Comparison of ENCODE assay signal across 8 cellular contexts in genomic region chr14:68951051-68951797, GRCh38. TPM values are rescaled to one million over a fixed set of nuclear protein-coding genes. Genes with fewer than 3 reads are reported as not detected.
DNase-seq lines count a peak whose midpoint lies in the region; ATAC-seq, FAIRE-seq and TF ChIP-seq lines count a peak whose summit lies in the region.

No MANE protein-coding gene starts in this region.

- peak; percentile 47 for FAIRE-seq in bronchial epithelial cell (lab: Jason Lieb, UNC)

- H2BK5ac ChIP-seq in mesenchymal stem cell (ENCODE audit: low read depth, low read length, poor library complexity, severe bottlenecking) = no peak overlapping the region

- peak overlapping the region; percentile 85 to 97 for H2BK12ac ChIP-seq in mesenchymal stem cell (ENCODE audit: low read length in 2 of 2)

- H2AK5ac ChIP-seq in mesenchymal stem cell (ENCODE audit: low read length, severe bottlenecking) = peak overlapping the region; percentile 80

- no peaks in the 10 kb centered on the region for H3K79me1 ChIP-seq in mesenchymal stem cell (replicated peaks; ENCODE audit: low read length, poor library complexity, severe bottlenecking)

- peak overlapping the region; percentile 92 to 94 for H3K18ac ChIP-seq in mesenchymal stem cell (ENCODE audit: low read depth in 1 of 2, low read length in 2 of 2)

- H3K27ac ChIP-seq in A673 (ENCODE audit: low read depth, low read length, poor library complexity, severe bottlenecking) (peak overlapping the region; percentile 94), mesenchymal stem cell (ENCODE audit: low read length, poor library complexity, severe bottlenecking) (peak overlapping the region; percentile 78)

- H3K4me3 Mint-ChIP-seq in activated CD4-positive, alpha-beta memory T cell treated with anti-CD3 and anti-CD28 coated beads for 36 hours = no peak overlapping the region

- H2BK15ac ChIP-seq in mesenchymal stem cell (ENCODE audit: low read depth, poor library complexity, severe bottlenecking) = peak overlapping the region; percentile 97

- no peaks in the 10 kb centered on the region for H3K36me3 Mint-ChIP-seq in activated CD4-positive, alpha-beta memory T cell treated with anti-CD3 and anti-CD28 coated beads for 36 hours

- intact Hi-C loops in A673 (cut with micrococcal nuclease; ENCODE audit: unreplicated experiment) = no loop called here
- intact Hi-C loops in activated CD4-positive, alpha-beta memory T cell treated with anti-CD3 and anti-CD28 coated beads for 36 hours (cut with micrococcal nuclease) = no loop called here

- H3K4ac ChIP-seq in mesenchymal stem cell (ENCODE audit: low read depth in 1 of 2, low read length in 2 of 2) = peak overlapping the region; percentile 58 to 92

- no peaks in the 10 kb centered on the region for H3K27me3 Mint-ChIP-seq in activated CD4-positive, alpha-beta memory T cell treated with anti-CD3 and anti-CD28 coated beads for 36 hours

- H2AFZ ChIP-seq in mesenchymal stem cell (ENCODE audit: low read depth, low read length) = no peak overlapping the region

- H3K9me3 ChIP-seq in A673 (ENCODE audit: low read depth, low read length, poor library complexity, severe bottlenecking) (no peaks in the 10 kb centered on the region), mesenchymal stem cell (ENCODE audit: control insufficient read depth, low read length) (no peaks in the 10 kb centered on the region)

- no TSS peak for BruUV-seq in A673 (replicated peaks; lab: Mats Ljungman, UMichigan)

- peak overlapping the region; percentile 75 for H3K9ac ChIP-seq in mesenchymal stem cell (ENCODE audit: low read length)

- H2BK120ac ChIP-seq in mesenchymal stem cell (ENCODE audit: low read depth, low read length) = peak overlapping the region; percentile 83

- peaks cover 52% of the 10 kb centered on the region for H3K4me1 Mint-ChIP-seq in activated CD4-positive, alpha-beta memory T cell treated with anti-CD3 and anti-CD28 coated beads for 36 hours (ENCODE audit: low read depth)

- H4K8ac ChIP-seq in mesenchymal stem cell (ENCODE audit: low read length) = peak overlapping the region; percentile 94

- POLR2A ChIA-PET in A673 (lab: Charles Lee; ENCODE audit: low non-redundant PET) = no interaction called here
- POLR2A ChIA-PET in activated CD4-positive, alpha-beta memory T cell treated with anti-CD3 and anti-CD28 coated beads for 36 hours (lab: Charles Lee) = no interaction called here

- 62% methylated on average over 15 of the region's 19 CpGs for WGBS in mesenchymal stem cell

- TF ChIP-seq CTCF in A673 (conservative IDR thresholded peaks at IDR 0.05; ENCODE audit: low read depth, low read length) = no peak
- TF ChIP-seq CTCF in bronchial epithelial cell (IDR thresholded peaks at IDR 0.05; ENCODE audit: insufficient read depth, low read length, severe bottlenecking) = no peak

- H3K27ac Mint-ChIP-seq in activated CD4-positive, alpha-beta memory T cell treated with anti-CD3 and anti-CD28 coated beads for 36 hours = no peak overlapping the region

- H3K36me3 ChIP-seq in A673 (ENCODE audit: insufficient read depth, low read length, poor library complexity, severe bottlenecking) (no peaks in the 10 kb centered on the region), bronchial epithelial cell (ENCODE audit: control insufficient read depth, insufficient read depth, low read length) (peaks cover 6% of the 10 kb centered on the region), mesenchymal stem cell (ENCODE audit: control insufficient read depth in 1 of 2, insufficient read depth in 2 of 2, low read depth in 1 of 2, low read length in 2 of 2) (peaks cover 0 to 30% of the 10 kb centered on the region in 2 experiments)

- no peak overlapping the region for H3K4me3 ChIP-seq in A673 (ENCODE audit: low read depth, low read length, poor library complexity, severe bottlenecking)
- no peak overlapping the region for H3K4me3 ChIP-seq in bronchial epithelial cell (ENCODE audit: low read depth, low read length)
- peak overlapping the region in 1 of 2 experiments; percentile 68 for H3K4me3 ChIP-seq in mesenchymal stem cell (ENCODE audit: insufficient read depth in 1 of 2, low read depth in 1 of 2, low read length in 2 of 2)

- CTCF ChIA-PET in A673 (lab: Charles Lee) = interaction anchor here (0.6 kb wide), 1 partner anchor 156 kb away, joined by 5 read pairs; no protein-coding TSS in a partner anchor
- CTCF ChIA-PET in activated CD4-positive, alpha-beta memory T cell treated with anti-CD3 and anti-CD28 coated beads for 36 hours (lab: Charles Lee) = interaction anchor here (1.1 kb wide), 1 partner anchor 12 kb away, joined by 3 read pairs; no protein-coding TSS in a partner anchor

- DNase-seq in A673 (ENCODE audit: low spot score) (peak; percentile 90), Kasumi-1 (lab: John Stamatoyannopoulos, UW) (peak; percentile 83 to 87), bronchial epithelial cell (ENCODE audit: low read depth) (peak; percentile 98), mesenchymal stem cell (peak; percentile 99), NCI-H510A (lab: John Stamatoyannopoulos, UW) (no peak)
- no peak for DNase-seq in activated CD4-positive, alpha-beta memory T cell treated with anti-CD3 and anti-CD28 coated beads for 36 hours

- no peak for ATAC-seq in GM19455 (IDR thresholded peaks at IDR 0.05; ENCODE audit: unreplicated experiment)
- no peak for ATAC-seq in HG03280 (IDR thresholded peaks at IDR 0.05; ENCODE audit: unreplicated experiment)

- no peaks in the 10 kb centered on the region for H3K9me3 Mint-ChIP-seq in activated CD4-positive, alpha-beta memory T cell treated with anti-CD3 and anti-CD28 coated beads for 36 hours

- H3K4me1 ChIP-seq in A673 (ENCODE audit: insufficient read depth, low read length, poor library complexity, severe bottlenecking) (peaks cover 98% of the 10 kb centered on the region), mesenchymal stem cell (ENCODE audit: control insufficient read depth, insufficient read depth, low read depth, low read length) (peaks cover 60% of the 10 kb centered on the region)

- H3K14ac ChIP-seq in mesenchymal stem cell (ENCODE audit: low read length in 2 of 2) = peak overlapping the region in 1 of 2 experiments; percentile 68

- no peak overlapping the region for H3K23ac ChIP-seq in mesenchymal stem cell (ENCODE audit: low read length in 2 of 2)

- peak overlapping the region; percentile 90 for H4K91ac ChIP-seq in mesenchymal stem cell (ENCODE audit: low read length)

- H3K4me2 ChIP-seq in mesenchymal stem cell (ENCODE audit: low read length, poor library complexity, severe bottlenecking) = no peak overlapping the region

- no peaks in the 10 kb centered on the region for H3K27me3 ChIP-seq in A673 (replicated peaks; ENCODE audit: insufficient read depth, low read depth, low read length, poor library complexity)
- H3K27me3 ChIP-seq in bronchial epithelial cell (ENCODE audit: control insufficient read depth, insufficient read depth, low read length) = no peaks in the 10 kb centered on the region
- H3K27me3 ChIP-seq in mesenchymal stem cell (ENCODE audit: control insufficient read depth in 1 of 2, insufficient read depth in 1 of 2, low read length in 2 of 2) = no peaks in the 10 kb centered on the region

RNA-seq across cellular contexts. Expression of gene ACTN1, which starts 27.9 kb away (rescaled TPM):
- total RNA-seq in A673 (2021) (148 and 163 TPM in 2 replicates), bronchial epithelial cell (118 and 165 TPM in 2 replicates)
- polyA plus RNA-seq in mesenchymal stem cell (2013, experiment 1 of 2) = 359 TPM
- 344 TPM for polyA plus RNA-seq in mesenchymal stem cell (2013, experiment 2 of 2)
- total RNA-seq in activated CD4-positive, alpha-beta memory T cell treated with anti-CD3 and anti-CD28 coated beads for 36 hours = 10 to 100 TPM; 70.6 to 72.2 TPM

Comparison
In these comparisons a context has a peak if more than half of its experiments do, and no peak if none do; other contexts are left out.
1. DNase-seq: peak in A673 (single experiment), Kasumi-1 (2 of 2), bronchial epithelial cell (single experiment) and mesenchymal stem cell (single experiment); none in activated CD4-positive, alpha-beta memory T cell treated with anti-CD3 and anti-CD28 coated beads for 36 hours (single experiment) and NCI-H510A (single experiment).